In genomic region chr2:241788572-241788971, GRCh38 we compare ENCODE assay signal across 9 cellular contexts. TPM values are rescaled to one million over a fixed set of nuclear protein-coding genes. Genes with fewer than 3 reads are reported as not detected.
DNase-seq lines count a peak whose midpoint lies in the region; ATAC-seq and TF ChIP-seq lines count a peak whose summit lies in the region.
"Had no signal": no experiment of that assay in that cellular context is flagged by ENCODE, and none has a peak within 500 bp of the region (broad histone marks: within the 10 kb centered on the region; RNA-seq: fewer than 3 reads in every experiment).

No MANE protein-coding gene starts in this region.

- peak; percentile 62 for ATAC-seq in GM18858 (IDR thresholded peaks at IDR 0.05; ENCODE audit: unreplicated experiment)
- ATAC-seq in HG02642 (IDR thresholded peaks at IDR 0.05; ENCODE audit: poor library complexity, unreplicated experiment), result no peak
- no peak for ATAC-seq in GM18873 (IDR thresholded peaks at IDR 0.05; ENCODE audit: low FRiP score, unreplicated experiment)
- ATAC-seq in GM18868 (IDR thresholded peaks at IDR 0.05; ENCODE audit: unreplicated experiment), result no peak

- CTCF ChIA-PET in activated naive CD4-positive, alpha-beta T cell treated with anti-CD3 and anti-CD28 coated beads for 36 hours (lab: Charles Lee), result interaction anchor here (2.1 kb wide), 1 partner anchor 90 kb away, joined by 7 read pairs; no protein-coding TSS in a partner anchor

- H3K27ac Mint-ChIP-seq in activated naive CD4-positive, alpha-beta T cell treated with anti-CD3 and anti-CD28 coated beads for 36 hours, result peak overlapping the region; percentile 21

- H3K9me3 Mint-ChIP-seq in activated naive CD4-positive, alpha-beta T cell treated with anti-CD3 and anti-CD28 coated beads for 36 hours, result peaks cover 25% of the 10 kb centered on the region

- peaks cover 21% of the 10 kb centered on the region for H3K4me1 Mint-ChIP-seq in activated naive CD4-positive, alpha-beta T cell treated with anti-CD3 and anti-CD28 coated beads for 36 hours (ENCODE audit: low read depth)

- peaks cover 7% of the 10 kb centered on the region for H3K27me3 Mint-ChIP-seq in activated naive CD4-positive, alpha-beta T cell treated with anti-CD3 and anti-CD28 coated beads for 36 hours (ENCODE audit: low read depth)

- no peak overlapping the region for H3K4me3 ChIP-seq in WERI-Rb-1 (ENCODE audit: low read depth, low read length)

- DNase-seq in NAMALWA (ENCODE audit: low spot score) (peak; percentile 11), WERI-Rb-1 (no peak)
- peak; percentile 75 for DNase-seq in activated naive CD4-positive, alpha-beta T cell treated with anti-CD3 and anti-CD28 coated beads for 36 hours
- peak; percentile 38 to 57 for DNase-seq in stimulated activated CD4-positive, alpha-beta T cell treated with anti-CD3 and anti-CD28 coated beads, Interleukin-4, amount 100 ng/mL, for 4 hours
- DNase-seq: NCI-H2107 had no signal

- TF ChIP-seq CTCF in WERI-Rb-1 (IDR thresholded peaks at IDR 0.05; ENCODE audit: low read depth, low read length), result no peak

- no peak overlapping the region for H3K4me3 Mint-ChIP-seq in activated naive CD4-positive, alpha-beta T cell treated with anti-CD3 and anti-CD28 coated beads for 36 hours

- no peak overlapping the region for H3K27ac ChIP-seq in WERI-Rb-1

- H3K27me3 ChIP-seq in WERI-Rb-1 (ENCODE audit: insufficient read depth, low read depth, severe bottlenecking), result no peaks in the 10 kb centered on the region

- H3K36me3 Mint-ChIP-seq in activated naive CD4-positive, alpha-beta T cell treated with anti-CD3 and anti-CD28 coated beads for 36 hours (ENCODE audit: low read depth), result peaks cover 10% of the 10 kb centered on the region

- no peaks in the 10 kb centered on the region for H3K36me3 ChIP-seq in WERI-Rb-1

- H3K9me3 ChIP-seq in WERI-Rb-1 (ENCODE audit: severe bottlenecking), result peaks cover 2% of the 10 kb centered on the region

- intact Hi-C loops in activated naive CD4-positive, alpha-beta T cell treated with anti-CD3 and anti-CD28 coated beads for 36 hours (cut with micrococcal nuclease), result loop anchor here (1.0 to 2.0 kb wide), 2 partner anchors 71 to 78 kb away; no protein-coding TSS in a partner anchor

RNA-seq across cellular contexts. Expression of gene GAL3ST2, which starts 11.9 kb away (rescaled TPM):
- not detected for total RNA-seq in activated naive CD4-positive, alpha-beta T cell treated with anti-CD3 and anti-CD28 coated beads for 36 hours

RNA-seq across cellular contexts. Expression of gene NEU4, which starts 20.4 kb away (rescaled TPM):
- total RNA-seq in activated naive CD4-positive, alpha-beta T cell treated with anti-CD3 and anti-CD28 coated beads for 36 hours, result not detected

RNA-seq across cellular contexts. Expression of gene D2HGDH, which starts 54.1 kb away (rescaled TPM):
- 10 to 100 TPM; 19.4 to 23.1 TPM for total RNA-seq in activated naive CD4-positive, alpha-beta T cell treated with anti-CD3 and anti-CD28 coated beads for 36 hours
